ENCODE assay signal across 12 cellular contexts in the genomic region with DNA sequence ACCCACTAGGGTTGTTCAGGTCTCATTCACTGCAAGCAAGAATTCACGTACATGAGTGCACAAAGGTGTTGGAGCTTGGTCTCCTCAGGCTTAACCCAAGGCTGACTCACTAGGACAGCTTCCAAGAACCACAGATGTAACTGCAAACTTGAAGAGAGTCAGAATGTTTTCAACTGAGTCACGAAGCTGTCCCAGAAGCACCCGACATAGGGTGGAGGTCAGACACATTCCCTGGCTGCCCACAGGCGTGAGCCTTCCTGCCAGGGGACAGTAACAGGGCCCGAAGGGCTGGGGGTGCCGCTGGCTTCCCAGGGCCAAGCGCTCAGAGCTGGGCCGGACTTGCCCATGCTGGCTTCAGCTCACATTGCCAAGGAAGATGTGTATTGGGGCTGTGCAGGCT. TPM values are rescaled to one million over a fixed set of nuclear protein-coding genes. Genes with fewer than 3 reads are reported as not detected.
DNase-seq lines count a peak whose midpoint lies in the region; ATAC-seq and TF ChIP-seq lines count a peak whose summit lies in the region.
"Had no signal": no experiment of that assay in that cellular context is flagged by ENCODE, and none has a peak within 500 bp of the region (broad histone marks: within the 10 kb centered on the region; RNA-seq: fewer than 3 reads in every experiment).

No MANE protein-coding gene starts in this region.

- H3K4me1 ChIP-seq in A673 (ENCODE audit: insufficient read depth, low read length, poor library complexity, severe bottlenecking): peaks cover 17% of the 10 kb centered on the region
- H3K4me1 ChIP-seq in mucosa of descending colon (ENCODE audit: low read depth): no peaks in the 10 kb centered on the region

- no TSS peak for BruUV-seq in A673 (replicated peaks; lab: Mats Ljungman, UMichigan)

- TF ChIP-seq CTCF in A673 (conservative IDR thresholded peaks at IDR 0.05; ENCODE audit: low read depth, low read length): no peak
- no peak for TF ChIP-seq CTCF in mucosa of descending colon (IDR thresholded peaks at IDR 0.05)

- peaks cover 4% of the 10 kb centered on the region for H3K36me3 ChIP-seq in A673 (ENCODE audit: insufficient read depth, low read length, poor library complexity, severe bottlenecking)
- peaks cover 6% of the 10 kb centered on the region for H3K36me3 ChIP-seq in mucosa of descending colon (ENCODE audit: low read depth)

- CTCF ChIA-PET in A673 (lab: Charles Lee): no interaction called here

- no peaks in the 10 kb centered on the region for H3K9me3 ChIP-seq in A673 (ENCODE audit: low read depth, low read length, poor library complexity, severe bottlenecking)
- H3K9me3 ChIP-seq in mucosa of descending colon: no peaks in the 10 kb centered on the region

- POLR2A ChIA-PET in A673 (lab: Charles Lee; ENCODE audit: low non-redundant PET): no interaction called here

- intact Hi-C loops in A673 (cut with micrococcal nuclease; ENCODE audit: unreplicated experiment): no loop called here
- intact Hi-C loops in mucosa of descending colon (cut with DNase I, micrococcal nuclease): no loop called here

- DNase-seq in A673 (ENCODE audit: low spot score) (no peak), LHCN-M2 (ENCODE audit: low read depth) (peak; percentile 95), dermis blood vessel endothelial cell (peak; percentile 67), mucosa of descending colon (no peak), globus pallidus (ENCODE audit: low spot score) (no peak), NCI-H187 treated with DMSO at 0.1 percent for 48 hours (lab: John Stamatoyannopoulos, UW) (no peak)
- DNase-seq: activated CD4-positive, alpha-beta T cell treated with anti-CD3 and anti-CD28 coated beads, Interleukin-2, amount 10 ng/mL, durations not matched to agents 24 days and 14 days; CD8-positive, alpha-beta T cell; NCI-H748 treated with DMSO at 0.1 percent for 48 hours had no signal

- peak; percentile 58 for ATAC-seq in mucosa of descending colon
- ATAC-seq in GM21786 (IDR thresholded peaks at IDR 0.05; ENCODE audit: unreplicated experiment): no peak
- ATAC-seq in GM21423 (IDR thresholded peaks at IDR 0.05; ENCODE audit: unreplicated experiment): no peak
- ATAC-seq: CD8-positive, alpha-beta T cell; stimulated activated memory B cell treated with anti-CD40 and anti-IgM and Interleukin-4, amounts not matched to agents 10 μg/mL and 1 μg/mL and 100 μg/mL, for 72 hours had no signal

- H3K27ac ChIP-seq in A673 (ENCODE audit: low read depth, low read length, poor library complexity, severe bottlenecking): peak overlapping the region; percentile 39

- H3K4me3 ChIP-seq in A673 (ENCODE audit: low read depth, low read length, poor library complexity, severe bottlenecking): no peak overlapping the region
- H3K4me3 ChIP-seq in mucosa of descending colon: no peak overlapping the region

- no peaks in the 10 kb centered on the region for H3K27me3 ChIP-seq in A673 (replicated peaks; ENCODE audit: insufficient read depth, low read depth, low read length, poor library complexity)

RNA-seq across cellular contexts. Expression of a gene that starts 14.1 kb away (rescaled TPM):
- total RNA-seq in A673 (2021): 25.5 and 31.1 TPM in 2 replicates
- total RNA-seq in LHCN-M2 (2014; rRNA removed): 25.5 and 30.2 TPM in 2 replicates
- polyA plus RNA-seq in LHCN-M2 (2012): 43.9 TPM
- 23.3 and 31.6 TPM in 2 replicates for total RNA-seq in dermis blood vessel endothelial cell
- total RNA-seq in mucosa of descending colon: 10 to 100 TPM in 1 of 3 donors, 1 to 10 TPM in 2; 3.1 to 15.9 (median 9.3) TPM

RNA-seq across cellular contexts. Expression of a gene that starts 39.3 kb away (rescaled TPM):
- total RNA-seq in A673 (2021) (not detected in 2 replicates), LHCN-M2 (2014; rRNA removed) (not detected in 2 replicates), dermis blood vessel endothelial cell (0.34 TPM in 1 of 2 replicates, not detected in the other), mucosa of descending colon (under 1 TPM in 1 of 3 donors, not detected in 2; 0.46 TPM)
- polyA plus RNA-seq in LHCN-M2 (2012): 0.07 TPM
- total RNA-seq: CD8-positive, alpha-beta T cell had no signal

RNA-seq across cellular contexts. Expression of a gene that starts 52.3 kb away (rescaled TPM):
- total RNA-seq in A673 (2021) (5.5 and 7.1 TPM in 2 replicates), LHCN-M2 (2014; rRNA removed) (3.7 and 4.3 TPM in 2 replicates), dermis blood vessel endothelial cell (2.7 and 3.6 TPM in 2 replicates), mucosa of descending colon (1 to 10 TPM; 3.1 to 6.1 (median 4.8) TPM)
- 2.2 TPM for polyA plus RNA-seq in LHCN-M2 (2012)

Comparison
In these comparisons a context has a peak if more than half of its experiments do, and no peak if none do; other contexts are left out.
1. DNase-seq: peak in LHCN-M2 (single experiment) and dermis blood vessel endothelial cell (single experiment); none in A673 (single experiment), mucosa of descending colon (0 of 3), globus pallidus (single experiment) and NCI-H187 treated with DMSO at 0.1 percent for 48 hours (single experiment).